15 cellular contexts compared by ENCODE assay signal in the genomic region with DNA sequence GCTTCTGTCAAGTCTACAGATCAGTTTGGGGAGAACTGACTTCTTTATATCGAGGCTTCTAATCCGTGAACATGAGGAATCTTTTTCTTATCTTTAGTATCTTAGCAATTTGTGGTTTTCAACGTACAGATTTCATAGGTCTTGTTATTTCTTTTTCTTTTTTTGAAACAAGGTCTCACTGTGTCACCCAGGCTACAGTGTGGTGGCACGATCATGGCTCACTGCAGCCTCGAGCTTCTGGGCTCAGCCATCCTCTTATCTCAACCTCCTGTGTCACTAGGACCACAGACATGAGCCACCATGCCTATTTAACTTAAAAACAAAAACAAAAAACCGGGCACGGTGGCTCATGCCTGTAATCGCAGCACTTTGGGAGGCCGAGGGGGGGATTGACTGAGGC.
"Had no signal": no experiment of that assay in that cellular context is flagged by ENCODE, and none has a peak within 500 bp of the region (broad histone marks: within the 10 kb centered on the region; RNA-seq: fewer than 3 reads in every experiment).

No MANE protein-coding gene starts in this region.

- H3K4me3 Mint-ChIP-seq: memory B cell; naive thymus-derived CD8-positive, alpha-beta T cell; stimulated activated effector memory CD8-positive, alpha-beta T cell treated with anti-CD3 and anti-CD28 coated beads, Interleukin-12 subunit alpha, Interleukin-12 subunit beta, amount 100 ng/mL, for 72 hours had no signal

- H3K4me1 ChIP-seq: left lung had no signal

- H3K9me3 ChIP-seq: adrenal gland, left lung, mucosa of descending colon, thoracic aorta had no signal

- H3K27ac Mint-ChIP-seq: memory B cell; stimulated activated effector memory CD8-positive, alpha-beta T cell treated with anti-CD3 and anti-CD28 coated beads, Interleukin-12 subunit alpha, Interleukin-12 subunit beta, amount 100 ng/mL, for 72 hours had no signal

- H3K9me3 Mint-ChIP-seq: memory B cell; naive thymus-derived CD8-positive, alpha-beta T cell; stimulated activated effector memory CD8-positive, alpha-beta T cell treated with anti-CD3 and anti-CD28 coated beads, Interleukin-12 subunit alpha, Interleukin-12 subunit beta, amount 100 ng/mL, for 72 hours had no signal

- ATAC-seq: esophagus mucosa; left lung; mucosa of descending colon; naive thymus-derived CD8-positive, alpha-beta T cell; stimulated activated effector memory CD8-positive, alpha-beta T cell treated with anti-CD3 and anti-CD28 coated beads, Interleukin-12 subunit alpha, Interleukin-12 subunit beta, amount 100 ng/mL, for 72 hours had no signal

- H3K4me3 ChIP-seq: adrenal gland, left lung, mucosa of descending colon, thoracic aorta had no signal

- H3K27me3 Mint-ChIP-seq: memory B cell; naive thymus-derived CD8-positive, alpha-beta T cell had no signal

- H3K27me3 ChIP-seq: adrenal gland, left lung had no signal

- DNase-seq: activated CD4-positive, alpha-beta T cell treated with anti-CD3 and anti-CD28 coated beads, Interleukin-2, amount 50 U/mL, for 4 hours; activated CD4-positive, CD25-positive, alpha-beta regulatory T cell treated with anti-CD3 and anti-CD28 coated beads, Interleukin-2, amount 50 U/mL, for 72 hours; adrenal gland; kidney; left lung; mucosa of descending colon; naive thymus-derived CD8-positive, alpha-beta T cell; nucleus accumbens; posterior cingulate gyrus; retina; T-helper 9 cell had no signal

- H3K27ac ChIP-seq: adrenal gland, left lung, thoracic aorta had no signal
